In the genomic region with DNA sequence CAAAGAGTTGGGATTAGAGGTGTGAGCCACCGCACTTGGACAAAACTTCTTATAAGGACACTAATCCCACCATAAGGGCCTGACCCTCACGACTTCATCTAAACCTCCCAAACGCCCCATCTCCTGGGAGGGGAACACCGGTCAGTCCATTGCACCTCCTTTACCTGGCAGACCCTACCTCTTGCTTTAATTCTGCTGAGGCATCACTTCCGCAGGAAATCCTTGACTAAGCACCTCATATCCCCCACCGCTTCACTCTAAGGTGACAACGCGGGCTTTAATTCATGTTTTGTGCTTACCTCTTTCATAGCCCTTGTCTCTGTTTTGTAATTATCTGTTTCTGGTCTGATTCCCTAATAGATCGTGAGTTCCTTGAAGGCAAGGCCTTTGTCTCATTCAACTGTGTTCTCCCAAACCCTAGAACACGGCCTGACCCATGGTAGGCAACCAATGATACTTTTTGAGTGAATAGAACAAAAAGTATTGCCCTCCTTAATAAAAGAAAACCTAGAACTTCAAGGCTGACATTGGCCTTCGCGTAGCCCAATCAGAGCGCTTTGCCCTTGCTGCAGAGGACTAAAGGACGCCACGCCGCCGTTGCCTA, we compare ENCODE assay signal across 2 cellular contexts.
TF ChIP-seq lines count a peak whose summit lies in the region.

No MANE protein-coding gene starts in this region.

TF ChIP-seq in GM23338, 12 proteins besides CTCF, POLR2A, EP300 and RAD21:
- TF ChIP-seq, protein P1, sequence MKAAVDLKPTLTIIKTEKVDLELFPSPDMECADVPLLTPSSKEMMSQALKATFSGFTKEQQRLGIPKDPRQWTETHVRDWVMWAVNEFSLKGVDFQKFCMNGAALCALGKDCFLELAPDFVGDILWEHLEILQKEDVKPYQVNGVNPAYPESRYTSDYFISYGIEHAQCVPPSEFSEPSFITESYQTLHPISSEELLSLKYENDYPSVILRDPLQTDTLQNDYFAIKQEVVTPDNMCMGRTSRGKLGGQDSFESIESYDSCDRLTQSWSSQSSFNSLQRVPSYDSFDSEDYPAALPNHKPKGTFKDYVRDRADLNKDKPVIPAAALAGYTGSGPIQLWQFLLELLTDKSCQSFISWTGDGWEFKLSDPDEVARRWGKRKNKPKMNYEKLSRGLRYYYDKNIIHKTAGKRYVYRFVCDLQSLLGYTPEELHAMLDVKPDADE (IDR thresholded peaks at IDR 0.05) = no peak
- TF ChIP-seq CREB1 (CRISPR knock-in tag; IDR thresholded peaks at IDR 0.05; ENCODE audit: low read depth) (no peak), ZNF331 (CRISPR knock-in tag; IDR thresholded peaks at IDR 0.05; ENCODE audit: low read depth) (no peak), EZH2 (IDR thresholded peaks at IDR 0.05; ENCODE audit: low read depth, unreplicated experiment) (no peak), NANOG (IDR thresholded peaks at IDR 0.05; ENCODE audit: borderline replicate concordance) (no peak), POLR2AphosphoS5 (IDR thresholded peaks at IDR 0.05; ENCODE audit: low read depth) (no peak), EZH2phosphoT487 (IDR thresholded peaks at IDR 0.05; ENCODE audit: unreplicated experiment) (no peak), JUNB (IDR thresholded peaks at IDR 0.05; ENCODE audit: unreplicated experiment) (no peak), ZNF114 (CRISPR knock-in tag; IDR thresholded peaks at IDR 0.05) (no peak)
- TF ChIP-seq, protein P2, sequence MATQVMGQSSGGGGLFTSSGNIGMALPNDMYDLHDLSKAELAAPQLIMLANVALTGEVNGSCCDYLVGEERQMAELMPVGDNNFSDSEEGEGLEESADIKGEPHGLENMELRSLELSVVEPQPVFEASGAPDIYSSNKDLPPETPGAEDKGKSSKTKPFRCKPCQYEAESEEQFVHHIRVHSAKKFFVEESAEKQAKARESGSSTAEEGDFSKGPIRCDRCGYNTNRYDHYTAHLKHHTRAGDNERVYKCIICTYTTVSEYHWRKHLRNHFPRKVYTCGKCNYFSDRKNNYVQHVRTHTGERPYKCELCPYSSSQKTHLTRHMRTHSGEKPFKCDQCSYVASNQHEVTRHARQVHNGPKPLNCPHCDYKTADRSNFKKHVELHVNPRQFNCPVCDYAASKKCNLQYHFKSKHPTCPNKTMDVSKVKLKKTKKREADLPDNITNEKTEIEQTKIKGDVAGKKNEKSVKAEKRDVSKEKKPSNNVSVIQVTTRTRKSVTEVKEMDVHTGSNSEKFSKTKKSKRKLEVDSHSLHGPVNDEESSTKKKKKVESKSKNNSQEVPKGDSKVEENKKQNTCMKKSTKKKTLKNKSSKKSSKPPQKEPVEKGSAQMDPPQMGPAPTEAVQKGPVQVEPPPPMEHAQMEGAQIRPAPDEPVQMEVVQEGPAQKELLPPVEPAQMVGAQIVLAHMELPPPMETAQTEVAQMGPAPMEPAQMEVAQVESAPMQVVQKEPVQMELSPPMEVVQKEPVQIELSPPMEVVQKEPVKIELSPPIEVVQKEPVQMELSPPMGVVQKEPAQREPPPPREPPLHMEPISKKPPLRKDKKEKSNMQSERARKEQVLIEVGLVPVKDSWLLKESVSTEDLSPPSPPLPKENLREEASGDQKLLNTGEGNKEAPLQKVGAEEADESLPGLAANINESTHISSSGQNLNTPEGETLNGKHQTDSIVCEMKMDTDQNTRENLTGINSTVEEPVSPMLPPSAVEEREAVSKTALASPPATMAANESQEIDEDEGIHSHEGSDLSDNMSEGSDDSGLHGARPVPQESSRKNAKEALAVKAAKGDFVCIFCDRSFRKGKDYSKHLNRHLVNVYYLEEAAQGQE (IDR thresholded peaks at IDR 0.05; ENCODE audit: unreplicated experiment) = no peak

TF ChIP-seq in endothelial cell of umbilical vein, 7 proteins besides CTCF, POLR2A, EP300 and RAD21:
- TF ChIP-seq, protein P3, sequence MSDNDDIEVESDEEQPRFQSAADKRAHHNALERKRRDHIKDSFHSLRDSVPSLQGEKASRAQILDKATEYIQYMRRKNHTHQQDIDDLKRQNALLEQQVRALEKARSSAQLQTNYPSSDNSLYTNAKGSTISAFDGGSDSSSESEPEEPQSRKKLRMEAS (IDR thresholded peaks at IDR 0.05; ENCODE audit: insufficient read depth, insufficient read length) = no peak
- no peak for TF ChIP-seq MYC (IDR thresholded peaks at IDR 0.05; ENCODE audit: low read depth, low read length)
- TF ChIP-seq JUN (IDR thresholded peaks at IDR 0.05; ENCODE audit: borderline replicate concordance, insufficient read depth, insufficient read length, low read depth) = no peak
- no peak for TF ChIP-seq FOS (IDR thresholded peaks at IDR 0.05; ENCODE audit: borderline replicate concordance, insufficient read depth, low read length)
TF ChIP-seq in endothelial cell of umbilical vein: peak in this region for 0.
